19 cellular contexts compared by ENCODE assay signal in genomic region chr18:51862311-51862710, GRCh38.
DNase-seq lines count a peak whose midpoint lies in the region; ATAC-seq and TF ChIP-seq lines count a peak whose summit lies in the region.
"Had no signal": no experiment of that assay in that cellular context is flagged by ENCODE, and none has a peak within 500 bp of the region (broad histone marks: within the 10 kb centered on the region; RNA-seq: fewer than 3 reads in every experiment).

No MANE protein-coding gene starts in this region.

- in situ Hi-C loops in ACHN (cut with HindIII; ENCODE audit: low pct_ligation_motif_present, low pct_unique_long_range_greater_than_20kb, low sequenced_read_pairs), result no loop called here
- in situ Hi-C loops in gastrocnemius medialis (cut with MboI; ENCODE audit: low sequenced_read_pairs in 4 of 4), result no loop called here

- intact Hi-C loops in gastrocnemius medialis (cut with DNase I; ENCODE audit: low total_unique reads), result no loop called here

- H3K4me3 ChIP-seq in gastrocnemius medialis, result no peak overlapping the region
- H3K4me3 ChIP-seq: GM12878, HAP-1 had no signal

- no peaks in the 10 kb centered on the region for H3K4me1 ChIP-seq in gastrocnemius medialis
- H3K4me1 ChIP-seq: HAP-1 had no signal

- no peak for ATAC-seq in GM21526 (IDR thresholded peaks at IDR 0.05; ENCODE audit: low FRiP score, unreplicated experiment)
- no peak for ATAC-seq in gastrocnemius medialis
- ATAC-seq: GM12878 had no signal

- DNase-seq in ACHN (peak; percentile 4), NCI-H69 (lab: John Stamatoyannopoulos, UW) (peak; percentile 24), inferior parietal cortex (ENCODE audit: extremely low spot score) (peak; percentile 14), superior temporal gyrus (ENCODE audit: extremely low spot score) (peak; percentile 26), NCI-H446 (lab: John Stamatoyannopoulos, UW) (no peak), gastrocnemius medialis (no peak)
- DNase-seq: AML-193; CD4-positive, alpha-beta T cell; CD8-positive, alpha-beta memory T cell; DMS 273 treated with DMSO at 0.1 percent for 48 hours; DMS79; EL; GDM1; GOT3; HFFc6 had no signal

- no peak overlapping the region for H3K27ac ChIP-seq in gastrocnemius medialis
- H3K27ac ChIP-seq: 22Rv1 had no signal

- no peak for TF ChIP-seq CTCF in gastrocnemius medialis (IDR thresholded peaks at IDR 0.05 in 4 of 5, conservative IDR thresholded peaks at IDR 0.05 in 1 of 5)

- no peaks in the 10 kb centered on the region for H3K9me3 ChIP-seq in gastrocnemius medialis
- H3K9me3 ChIP-seq: HAP-1 had no signal

- TF ChIP-seq POLR2A in gastrocnemius medialis (IDR thresholded peaks at IDR 0.05), result no peak

- no peaks in the 10 kb centered on the region for H3K27me3 ChIP-seq in gastrocnemius medialis

- H3K36me3 ChIP-seq in gastrocnemius medialis, result no peaks in the 10 kb centered on the region
- H3K36me3 ChIP-seq: HAP-1 had no signal

Comparison
In these comparisons a context has a peak if more than half of its experiments do, and no peak if none do; other contexts are left out.
1. DNase-seq: peak in ACHN (single experiment), NCI-H69 (single experiment), inferior parietal cortex (single experiment) and superior temporal gyrus (single experiment); none in NCI-H446 (0 of 2) and gastrocnemius medialis (0 of 2).